Comparison of ENCODE assay signal across 8 cellular contexts in the genomic region with DNA sequence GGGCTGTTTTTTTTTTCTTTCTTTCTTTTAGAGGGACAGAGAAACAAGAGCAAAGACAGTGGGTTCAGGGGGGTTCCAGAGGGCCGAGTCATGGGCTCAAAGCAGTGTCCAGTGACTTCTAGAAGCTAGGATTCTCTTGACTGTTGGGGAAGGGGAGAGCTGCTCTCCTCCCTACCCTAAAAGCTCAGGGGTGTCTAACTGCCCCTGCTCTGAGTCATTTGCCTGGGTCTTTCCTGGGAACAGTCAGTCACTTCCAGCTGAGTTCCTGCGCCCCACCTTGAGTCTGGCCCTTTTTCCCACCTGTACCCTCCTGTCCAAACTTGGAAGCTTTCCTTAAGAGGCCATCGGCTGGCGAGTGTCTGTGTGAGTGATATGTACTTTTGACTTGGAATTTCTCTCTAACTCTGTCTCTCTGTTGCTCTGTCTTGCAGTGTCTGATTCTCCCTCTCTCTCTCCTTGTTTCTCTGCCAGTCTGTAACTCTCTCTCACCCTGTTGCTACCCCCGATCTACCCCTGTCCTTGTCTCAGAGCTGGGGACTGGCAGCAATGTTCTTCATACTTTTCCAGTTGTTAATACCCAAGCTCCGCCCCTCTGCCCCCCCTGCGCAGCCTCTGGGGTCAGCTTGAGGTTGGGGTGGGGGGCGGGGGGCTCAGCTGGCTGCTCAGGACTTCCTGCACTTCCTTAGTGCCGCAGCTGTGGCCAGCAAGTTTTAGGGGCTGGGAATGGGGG. TPM values are rescaled to one million over a fixed set of nuclear protein-coding genes. Genes with fewer than 3 reads are reported as not detected.
DNase-seq lines count a peak whose midpoint lies in the region; ATAC-seq and TF ChIP-seq lines count a peak whose summit lies in the region.

No MANE protein-coding gene starts in this region.

- peak overlapping the region; percentile 31 for H3K27ac Mint-ChIP-seq in activated naive CD4-positive, alpha-beta T cell treated with anti-CD3 and anti-CD28 coated beads, Interleukin-2, amount 50 U/mL, for 24 hours
- H3K27ac Mint-ChIP-seq in activated naive CD4-positive, alpha-beta T cell treated with anti-CD3 and anti-CD28 coated beads, Interleukin-2, amount 50 U/mL, for 72 hours, result peak overlapping the region in 1 of 2 donors; percentile 19
- H3K27ac Mint-ChIP-seq in central memory CD8-positive, alpha-beta T cell (ENCODE audit: low read depth), result peak overlapping the region; percentile 11

- H3K4me3 Mint-ChIP-seq in activated naive CD4-positive, alpha-beta T cell treated with anti-CD3 and anti-CD28 coated beads, Interleukin-2, amount 50 U/mL, for 24 hours, result peak overlapping the region; percentile 85
- peak overlapping the region; percentile 86 for H3K4me3 Mint-ChIP-seq in central memory CD8-positive, alpha-beta T cell

- no peak for TF ChIP-seq EP300 in upper lobe of left lung (IDR thresholded peaks at IDR 0.05)

- H3K9me3 Mint-ChIP-seq in activated naive CD4-positive, alpha-beta T cell treated with anti-CD3 and anti-CD28 coated beads, Interleukin-2, amount 50 U/mL, for 24 hours, result no peaks in the 10 kb centered on the region
- peaks cover 0 to 4% of the 10 kb centered on the region in 2 donors for H3K9me3 Mint-ChIP-seq in activated naive CD4-positive, alpha-beta T cell treated with anti-CD3 and anti-CD28 coated beads, Interleukin-2, amount 50 U/mL, for 72 hours
- no peaks in the 10 kb centered on the region for H3K9me3 Mint-ChIP-seq in central memory CD8-positive, alpha-beta T cell

- no peaks in the 10 kb centered on the region for H3K27me3 ChIP-seq in upper lobe of left lung

- intact Hi-C loops in mucosa of descending colon (cut with DNase I, micrococcal nuclease), result loop anchor here in 1 of 2 donors (2.0 kb wide), 1 partner anchor 48 kb away; no protein-coding TSS in a partner anchor

- no peak for TF ChIP-seq CTCF in mucosa of descending colon (IDR thresholded peaks at IDR 0.05)
- no peak for TF ChIP-seq CTCF in upper lobe of left lung (IDR thresholded peaks at IDR 0.05)

- H3K4me1 ChIP-seq in mucosa of descending colon (ENCODE audit: low read depth) (peaks cover 54% of the 10 kb centered on the region), upper lobe of left lung (peaks cover 53 to 73% (median 63%) of the 10 kb centered on the region in 4 donors)

- H3K36me3 ChIP-seq in mucosa of descending colon (ENCODE audit: low read depth) (no peaks in the 10 kb centered on the region), upper lobe of left lung (no peaks in the 10 kb centered on the region)

- no peak for TF ChIP-seq POLR2A in upper lobe of left lung (IDR thresholded peaks at IDR 0.05)

- H3K4me1 Mint-ChIP-seq in activated naive CD4-positive, alpha-beta T cell treated with anti-CD3 and anti-CD28 coated beads, Interleukin-2, amount 50 U/mL, for 24 hours, result peaks cover 75% of the 10 kb centered on the region
- peaks cover 66% of the 10 kb centered on the region for H3K4me1 Mint-ChIP-seq in central memory CD8-positive, alpha-beta T cell

- peak overlapping the region; percentile 76 to 97 (median 94) for H3K27ac ChIP-seq in upper lobe of left lung

- H3K4me3 ChIP-seq in mucosa of descending colon (no peak overlapping the region), upper lobe of left lung (peak overlapping the region in 3 of 4 donors; percentile 96 to 100 (median 99))

- no peaks in the 10 kb centered on the region for H3K9me3 ChIP-seq in mucosa of descending colon
- no peaks in the 10 kb centered on the region for H3K9me3 ChIP-seq in upper lobe of left lung

- ATAC-seq in activated naive CD4-positive, alpha-beta T cell treated with anti-CD3 and anti-CD28 coated beads, Interleukin-2, amount 50 U/mL, for 72 hours, result no peak
- no peak for ATAC-seq in central memory CD8-positive, alpha-beta T cell (replicated peaks; ENCODE audit: extremely low read depth, poor library complexity, severe bottlenecking)
- ATAC-seq in mucosa of descending colon, result no peak
- ATAC-seq in upper lobe of left lung (ENCODE audit: low FRiP score in 2 of 2), result no peak
- ATAC-seq in HG02642 (IDR thresholded peaks at IDR 0.05; ENCODE audit: poor library complexity, unreplicated experiment), result no peak
- ATAC-seq in HG02759 (IDR thresholded peaks at IDR 0.05; ENCODE audit: unreplicated experiment), result no peak

- 16 to 17% methylated on average over 8 to 9 of the region's 9 CpGs for WGBS in upper lobe of left lung, 2 donors

- no peaks in the 10 kb centered on the region for H3K36me3 Mint-ChIP-seq in activated naive CD4-positive, alpha-beta T cell treated with anti-CD3 and anti-CD28 coated beads, Interleukin-2, amount 50 U/mL, for 24 hours
- no peaks in the 10 kb centered on the region for H3K36me3 Mint-ChIP-seq in activated naive CD4-positive, alpha-beta T cell treated with anti-CD3 and anti-CD28 coated beads, Interleukin-2, amount 50 U/mL, for 72 hours
- H3K36me3 Mint-ChIP-seq in central memory CD8-positive, alpha-beta T cell (ENCODE audit: insufficient read depth), result peaks cover 4% of the 10 kb centered on the region

- H3K27me3 Mint-ChIP-seq in activated naive CD4-positive, alpha-beta T cell treated with anti-CD3 and anti-CD28 coated beads, Interleukin-2, amount 50 U/mL, for 24 hours, result no peaks in the 10 kb centered on the region
- H3K27me3 Mint-ChIP-seq in central memory CD8-positive, alpha-beta T cell, result no peaks in the 10 kb centered on the region

- no peak for DNase-seq in activated naive CD4-positive, alpha-beta T cell treated with anti-CD3 and anti-CD28 coated beads, Interleukin-2, amount 50 U/mL, for 72 hours (ENCODE audit: low spot score in 2 of 2)
- no peak for DNase-seq in central memory CD8-positive, alpha-beta T cell (ENCODE audit: low spot score in 2 of 2)
- DNase-seq in mucosa of descending colon (peak in 2 of 3 donors; percentile 42 to 43), upper lobe of left lung (no peak), 8988T (no peak)

RNA-seq across cellular contexts. Expression of a gene that starts 2.4 kb away (rescaled TPM):
- 10 to 100 TPM; 14.5 to 19.3 TPM for total RNA-seq in activated naive CD4-positive, alpha-beta T cell treated with anti-CD3 and anti-CD28 coated beads, Interleukin-2, amount 50 U/mL, for 72 hours
- total RNA-seq in mucosa of descending colon (100 to 1,000 TPM in 1 of 3 donors, 10 to 100 TPM in 2; 56.8 to 114 (median 60.0) TPM), upper lobe of left lung (10 to 100 TPM; 31.0 to 55.3 (median 49.9) TPM)

RNA-seq across cellular contexts. Expression of a gene that starts 11.0 kb away (rescaled TPM):
- total RNA-seq in activated naive CD4-positive, alpha-beta T cell treated with anti-CD3 and anti-CD28 coated beads, Interleukin-2, amount 50 U/mL, for 72 hours, result 100 to 1,000 TPM; 106 to 133 TPM
- total RNA-seq in mucosa of descending colon (10 to 100 TPM; 76.6 to 90.2 (median 87.4) TPM), upper lobe of left lung (100 to 1,000 TPM in 1 of 6 donors, 10 to 100 TPM in 5; 36.5 to 157 (median 71.0) TPM)

RNA-seq across cellular contexts. Expression of a gene that starts 35.2 kb away (rescaled TPM):
- 10 to 100 TPM in 1 of 2 donors, 1 to 10 TPM in 1; 4.8 to 26.7 TPM for total RNA-seq in activated naive CD4-positive, alpha-beta T cell treated with anti-CD3 and anti-CD28 coated beads, Interleukin-2, amount 50 U/mL, for 72 hours
- total RNA-seq in mucosa of descending colon, result 10 to 100 TPM in 2 of 3 donors, 1 to 10 TPM in 1; 9.3 to 15.0 (median 14.8) TPM
- total RNA-seq in upper lobe of left lung, result 10 to 100 TPM in 5 of 6 donors, 1 to 10 TPM in 1; 3.8 to 24.7 (median 15.8) TPM

RNA-seq across cellular contexts. Expression of a gene that starts 50.0 kb away (rescaled TPM):
- not detected for total RNA-seq in activated naive CD4-positive, alpha-beta T cell treated with anti-CD3 and anti-CD28 coated beads, Interleukin-2, amount 50 U/mL, for 72 hours
- not detected for total RNA-seq in mucosa of descending colon
- 10 to 100 TPM in 1 of 6 donors, 1 to 10 TPM in 5; 1.6 to 14.4 (median 2.7) TPM for total RNA-seq in upper lobe of left lung

RNA-seq across cellular contexts. Expression of a gene that starts 56.6 kb away (rescaled TPM):
- 100 to 1,000 TPM in 1 of 2 donors, 10 to 100 TPM in 1; 83.4 to 140 TPM for total RNA-seq in activated naive CD4-positive, alpha-beta T cell treated with anti-CD3 and anti-CD28 coated beads, Interleukin-2, amount 50 U/mL, for 72 hours
- total RNA-seq in mucosa of descending colon (10 to 100 TPM; 83.7 to 100.0 (median 85.3) TPM), upper lobe of left lung (100 to 1,000 TPM in 3 of 6 donors, 10 to 100 TPM in 3; 57.6 to 240 (median 97.0) TPM)

Comparison
In these comparisons a context has a peak if more than half of its experiments do, and no peak if none do; other contexts are left out.
1. DNase-seq: peak in mucosa of descending colon (2 of 3); none in activated naive CD4-positive, alpha-beta T cell treated with anti-CD3 and anti-CD28 coated beads, Interleukin-2, amount 50 U/mL, for 72 hours (0 of 2), central memory CD8-positive, alpha-beta T cell (0 of 2), upper lobe of left lung (0 of 2) and 8988T (single experiment).